24 cellular contexts compared by ENCODE assay signal in genomic region chr1:61776091-61776490, GRCh38. TPM values are rescaled to one million over a fixed set of nuclear protein-coding genes. Genes with fewer than 3 reads are reported as not detected.
"Had no signal": no experiment of that assay in that cellular context is flagged by ENCODE, and none has a peak within 500 bp of the region (broad histone marks: within the 10 kb centered on the region; RNA-seq: fewer than 3 reads in every experiment).

No MANE protein-coding gene starts in this region.

- FAIRE-seq: K562 had no signal

- H3K27me3 ChIP-seq: breast epithelium, Peyer's patch had no signal

- H3K4me3 ChIP-seq: breast epithelium, K562, Peyer's patch had no signal

- H3K36me3 ChIP-seq: breast epithelium had no signal

- H3K27ac ChIP-seq: breast epithelium, Peyer's patch had no signal

- H3K4me1 ChIP-seq: breast epithelium, Peyer's patch had no signal

- H3K9me3 ChIP-seq: breast epithelium, Peyer's patch had no signal

- ATAC-seq: activated CD8-positive, alpha-beta T cell treated with anti-CD3 and anti-CD28 coated beads, Interleukin-2, amount 10 ng/mL, durations not matched to agents 7 days and 5 days; K562; T-helper 17 cell; WTC11 had no signal

- DNase-seq: activated CD4-positive, alpha-beta T cell treated with anti-CD3 and anti-CD28 coated beads for 48 hours; activated CD4-positive, alpha-beta T cell treated with anti-CD3 and anti-CD28 coated beads, Interleukin-2, amount 50 U/mL, for 4 hours; activated CD4-positive, CD25-positive, alpha-beta regulatory T cell treated with anti-CD3 and anti-CD28 coated beads, Interleukin-2, amount 50 U/mL, for 72 hours; activated CD8-positive, alpha-beta memory T cell treated with anti-CD3 and anti-CD28 coated beads, Interleukin-2, amount 50 U/mL, for 48 hours; activated CD8-positive, alpha-beta T cell treated with anti-CD3 and anti-CD28 coated beads, Interleukin-2, amount 10 ng/mL, durations not matched to agents 7 days and 5 days; activated naive CD4-positive, alpha-beta T cell; activated T-cell treated with anti-CD3 and anti-CD28 coated beads, Interleukin-2, amount 50 U/mL, for 1 hour; aorta; caudate nucleus; Karpas-422; NCI-H146; NCI-H187 treated with DMSO at 0.1 percent for 48 hours; NCI-H2081 treated with DMSO at 0.1 percent for 48 hours; NCI-H2171 treated with DMSO at 0.1 percent for 48 hours; NCI-H510A treated with DMSO at 0.1 percent for 48 hours; NCI-H69; NK-92 treated with Interleukin-12 subunit alpha and Interleukin-12 subunit beta, amount 100 ng/mL, for 24 hours; Peyer's patch; SHP77 treated with DMSO at 0.1 percent for 48 hours; T-helper 17 cell; T-helper 9 cell had no signal

RNA-seq across cellular contexts. Expression of gene PATJ, which starts 33.8 kb away (rescaled TPM):
- polyA plus RNA-seq: K562 had no signal
